ENCODE assay signal across 23 cellular contexts in the genomic region with DNA sequence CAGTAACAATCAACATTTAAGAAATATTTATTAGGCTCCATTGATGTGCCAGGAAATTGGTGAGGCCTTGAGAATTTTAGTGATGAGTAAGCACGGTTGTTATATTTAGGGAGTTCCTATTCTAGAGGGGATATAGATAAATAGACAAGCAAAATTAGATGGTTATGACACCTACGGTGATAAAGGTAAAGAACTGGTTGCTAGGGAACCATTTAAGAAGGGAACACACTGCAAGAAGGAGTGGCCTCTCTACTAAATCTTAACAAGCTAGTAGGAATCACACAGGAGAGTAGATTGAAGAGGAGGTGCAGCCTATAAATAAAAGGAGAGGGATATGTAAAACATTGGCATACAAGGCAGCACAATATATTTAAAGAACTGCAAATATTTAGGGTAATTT.
DNase-seq lines count a peak whose midpoint lies in the region; ATAC-seq lines count a peak whose summit lies in the region.
"Had no signal": no experiment of that assay in that cellular context is flagged by ENCODE, and none has a peak within 500 bp of the region (broad histone marks: within the 10 kb centered on the region; RNA-seq: fewer than 3 reads in every experiment).

No MANE protein-coding gene starts in this region.

- H3K4me2 ChIP-seq in BLaER1 = 0 out of 2 replicates have a peak overlapping the region, but pooled peaks have one; percentile 21

- intact Hi-C loops in left colon (cut with DNase I, micrococcal nuclease) = no loop called here

- peaks cover 9% of the 10 kb centered on the region for H3K4me1 ChIP-seq in BLaER1
- H3K4me1 ChIP-seq: parathyroid adenoma, tibial artery had no signal

- H3K27me3 ChIP-seq in BLaER1 = no peaks in the 10 kb centered on the region
- H3K27me3 ChIP-seq: gastrocnemius medialis, tibial artery had no signal

- H3K27ac ChIP-seq in BLaER1 = no peak overlapping the region
- H3K27ac ChIP-seq: gastrocnemius medialis, parathyroid adenoma, tibial artery had no signal

- no peaks in the 10 kb centered on the region for H3K9me3 ChIP-seq in BLaER1
- H3K9me3 ChIP-seq: gastrocnemius medialis had no signal

- no peak overlapping the region for H3K4me3 ChIP-seq in BLaER1
- H3K4me3 ChIP-seq: gastrocnemius medialis, tibial artery had no signal

- DNase-seq in NCI-H345 (lab: John Stamatoyannopoulos, UW) = peak; percentile 50
- DNase-seq in left colon = no peak
- no peak for DNase-seq in NOMO-1 treated with dmso at 0.1 percent for 144 hours (lab: John Stamatoyannopoulos, UW; ENCODE audit: unreplicated experiment)
- no peak for DNase-seq in stimulated activated naive CD4-positive, alpha-beta T cell treated with Interleukin-2 at 50 U/mL for 16 hours (lab: John Stamatoyannopoulos, UW)
- DNase-seq: activated CD4-positive, alpha-beta T cell treated with anti-CD3 and anti-CD28 coated beads for 36 hours; activated naive CD4-positive, alpha-beta T cell treated with anti-CD3 and anti-CD28 coated beads, Interleukin-2, amount 50 U/mL, for 16 hours; activated T-cell treated with anti-CD3 and anti-CD28 coated beads, Interleukin-2, amount 50 U/mL, for 72 hours; aorta; CD8-positive, alpha-beta memory T cell; gastrocnemius medialis; H9; mesendoderm; naive thymus-derived CD4-positive, alpha-beta T cell; NCI-H524 treated with DMSO at 0.1 percent for 48 hours; PC-3; SIG-M5; stimulated activated naive CD4-positive, alpha-beta T cell; T-cell; tibial artery had no signal

- H3K36me3 ChIP-seq in BLaER1 = no peaks in the 10 kb centered on the region
- H3K36me3 ChIP-seq: gastrocnemius medialis, tibial artery had no signal

- H3K9ac ChIP-seq in BLaER1 = no peak overlapping the region
- H3K9ac ChIP-seq: parathyroid adenoma had no signal

- peak; percentile 43 for ATAC-seq in GM18502 (IDR thresholded peaks at IDR 0.05; ENCODE audit: poor library complexity, unreplicated experiment)
- ATAC-seq in left colon = peak; percentile 64
- ATAC-seq in GM19035 (IDR thresholded peaks at IDR 0.05; ENCODE audit: unreplicated experiment) = no peak
- ATAC-seq: activated CD4-positive, alpha-beta T cell treated with anti-CD3 and anti-CD28 coated beads for 36 hours; activated T-cell treated with anti-CD3 and anti-CD28 coated beads, Interleukin-2, amount 50 U/mL, for 72 hours; gastrocnemius medialis; naive thymus-derived CD4-positive, alpha-beta T cell; T-cell had no signal

- no peaks in the 10 kb centered on the region for H4K20me1 ChIP-seq in BLaER1
